In the genomic region with DNA sequence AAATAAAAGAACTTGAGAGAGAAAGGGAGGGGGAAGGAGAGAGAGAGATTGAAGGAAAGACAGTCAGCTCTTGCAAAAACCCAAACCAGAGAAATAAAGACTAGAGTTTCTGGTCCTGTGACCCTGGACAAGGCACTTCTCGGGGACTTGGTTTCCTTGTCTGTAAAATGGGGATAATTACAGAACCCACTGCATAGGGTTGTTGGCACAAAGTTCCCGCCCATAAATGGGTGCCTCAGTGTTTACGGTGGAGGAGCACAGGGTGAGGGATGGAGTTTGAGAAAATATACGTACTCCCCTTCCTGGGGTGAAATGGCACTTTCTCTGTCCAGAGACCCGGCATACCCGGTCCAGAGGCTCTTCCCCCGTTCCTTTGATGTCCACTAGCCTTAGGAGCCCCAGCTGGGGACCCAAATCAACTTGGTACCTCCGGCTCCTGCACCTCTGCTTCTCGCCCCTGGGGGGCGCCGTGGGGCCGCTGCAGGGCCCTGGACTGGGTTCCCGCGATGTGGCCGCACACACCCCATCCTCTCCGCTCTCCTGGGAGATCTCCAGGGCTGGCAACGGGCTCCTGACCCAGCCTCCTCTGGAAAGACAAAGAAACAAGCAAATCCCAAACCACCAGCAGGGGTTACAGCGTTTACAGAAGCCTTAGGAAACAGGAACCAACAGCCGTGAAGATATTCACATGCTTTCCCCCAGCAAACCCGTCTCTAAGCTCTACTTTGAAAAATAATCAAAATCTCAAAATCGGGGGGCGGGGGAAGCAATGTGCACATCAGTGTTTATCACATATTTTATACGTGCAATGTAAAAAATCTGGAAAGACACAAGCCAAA, we compare ENCODE assay signal across 8 cellular contexts. TPM values are rescaled to one million over a fixed set of nuclear protein-coding genes. Genes with fewer than 3 reads are reported as not detected.
A peak's percentile ranks its signal among the peaks of the same experiment; 100 is the strongest.
DNase-seq lines count a peak whose midpoint lies in the region; ATAC-seq and TF ChIP-seq lines count a peak whose summit lies in the region.

No MANE protein-coding gene starts in this region.

- H3K27me3 ChIP-seq in mammary epithelial cell (ENCODE audit: insufficient read depth, low read length): no peaks in the 10 kb centered on the region

- H3K27ac ChIP-seq in mammary epithelial cell (ENCODE audit: insufficient read depth, low read depth, low read length): no peak overlapping the region

- no peaks in the 10 kb centered on the region for H4K20me1 ChIP-seq in mammary epithelial cell (ENCODE audit: insufficient read depth, low read length)

- CTCF ChIA-PET in WTC11 (lab: Charles Lee) (interaction anchor here (0.6 to 5.9 kb wide), 59 partner anchors 9 to 751 kb away, joined by 3 to 99 read pairs (median 5); a partner anchor contains a TSS), mammary epithelial cell (lab: Charles Lee; ENCODE audit: low non-redundant PET) (interaction anchor here (0.6 kb wide), 1 partner anchor 677 kb away, joined by 3 read pairs; no protein-coding TSS in a partner anchor)

- intact Hi-C loops in mammary epithelial cell (cut with micrococcal nuclease): loop anchor here (1.0 to 2.0 kb wide), 3 partner anchors 57 to 84 kb away; a partner anchor contains a TSS

- no peaks in the 10 kb centered on the region for H3K9me3 ChIP-seq in mammary epithelial cell (replicated peaks; ENCODE audit: insufficient read depth, low read length)

- H3K4me1 ChIP-seq in mammary epithelial cell (ENCODE audit: insufficient read depth, low read length): no peaks in the 10 kb centered on the region

- H3K4me3 Mint-ChIP-seq in WTC11: 0 out of 2 replicates have a peak overlapping the region, but pooled peaks have one; percentile 13

- no peaks in the 10 kb centered on the region for H3K9me3 Mint-ChIP-seq in WTC11

- no peaks in the 10 kb centered on the region for H3K36me3 ChIP-seq in mammary epithelial cell (ENCODE audit: insufficient read depth, low read length)

- in situ Hi-C loops in mammary epithelial cell (cut with MboI; ENCODE audit: low sequenced_read_pairs in 2 of 2): no loop called here

- ATAC-seq in WTC11: peak; percentile 99
- ATAC-seq in HG03280 (IDR thresholded peaks at IDR 0.05; ENCODE audit: unreplicated experiment): no peak

- POLR2A ChIA-PET in WTC11 (lab: Charles Lee): interaction anchor here (0.6 to 1.8 kb wide), 2 partner anchors 11 to 1522 kb away, joined by 5 to 9 read pairs; no protein-coding TSS in a partner anchor

- WGBS in mammary epithelial cell (ENCODE audit: low coverage, missing lambda C conversion rate): 12% methylated on average over 19 of the region's 23 CpGs

- H3K36me3 Mint-ChIP-seq in WTC11: no peaks in the 10 kb centered on the region

- H3K4me3 ChIP-seq in mammary epithelial cell (replicated peaks in 1 of 3; ENCODE audit: insufficient read depth in 1 of 3, low read depth in 2 of 3, low read length in 3 of 3): no peak overlapping the region

- no peak overlapping the region for H3K9ac ChIP-seq in mammary epithelial cell (ENCODE audit: insufficient read depth, low read length)

- dilution Hi-C loops in mammary epithelial cell (cut with HindIII; ENCODE audit: low sequenced_read_pairs): loop anchor here (5.0 to 10.0 kb wide), 5 partner anchors 51 to 679 kb away; no protein-coding TSS in a partner anchor

- H3K79me2 ChIP-seq in mammary epithelial cell (ENCODE audit: insufficient read depth, low read length): no peaks in the 10 kb centered on the region

- peaks cover 6% of the 10 kb centered on the region for H3K4me1 Mint-ChIP-seq in WTC11

- peak overlapping the region; percentile 64 for H2AFZ ChIP-seq in mammary epithelial cell (ENCODE audit: low read depth, low read length)

- no TSS peak for BruUV-seq in mammary epithelial cell (replicated peaks; lab: Mats Ljungman, UMichigan)

- H3K4me2 ChIP-seq in mammary epithelial cell (ENCODE audit: insufficient read depth, low read depth, low read length): peak overlapping the region; percentile 36

- DNase-seq in NCI-H446 (lab: John Stamatoyannopoulos, UW) (peak; percentile 3 to 56), NCI-H446 treated with DMSO at 0.1 percent for 48 hours (lab: John Stamatoyannopoulos, UW) (no peak), NCI-H2171 (lab: John Stamatoyannopoulos, UW) (peak; percentile 93), WTC11 (ENCODE audit: low spot score) (peak; percentile 89), mammary epithelial cell (peak; percentile 45), islet precursor cell (peak; percentile 93)
- peak; percentile 28 to 50 for DNase-seq in stimulated activated CD4-positive, alpha-beta T cell treated with anti-CD3 and anti-CD28 coated beads, Interleukin-1b, Interleukin-23, amount 100 ng/mL, for 4 hours (ENCODE audit: low read depth in 2 of 2)

- TF ChIP-seq CTCF in WTC11 (IDR thresholded peaks at IDR 0.05) (peak; percentile 95), mammary epithelial cell (conservative IDR thresholded peaks at IDR 0.05 in 1 of 2, IDR thresholded peaks at IDR 0.05 in 1 of 2; ENCODE audit: extremely low read depth in 1 of 2, insufficient read depth in 1 of 2, low read depth in 1 of 2, low read length in 2 of 2) (peak; percentile 87 to 97)

- no peaks in the 10 kb centered on the region for H3K27me3 Mint-ChIP-seq in WTC11 (ENCODE audit: low read depth)

- H3K27ac Mint-ChIP-seq in WTC11: no peak overlapping the region

TF ChIP-seq in WTC11, 78 proteins besides CTCF, POLR2A, EP300 and RAD21:
- TF ChIP-seq, protein P1, sequence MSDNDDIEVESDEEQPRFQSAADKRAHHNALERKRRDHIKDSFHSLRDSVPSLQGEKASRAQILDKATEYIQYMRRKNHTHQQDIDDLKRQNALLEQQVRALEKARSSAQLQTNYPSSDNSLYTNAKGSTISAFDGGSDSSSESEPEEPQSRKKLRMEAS (CRISPR knock-in tag; IDR thresholded peaks at IDR 0.05): 0 out of 2 replicates have a peak, but pooled peaks have one; percentile 28
- TF ChIP-seq IRF2 (CRISPR knock-in tag; IDR thresholded peaks at IDR 0.05; ENCODE audit: borderline replicate concordance, low read depth): no peak
- TF ChIP-seq TP53 (CRISPR knock-in tag; IDR thresholded peaks at IDR 0.05): no peak
- no peak for TF ChIP-seq PRRX2 (CRISPR knock-in tag; IDR thresholded peaks at IDR 0.05)
- no peak for TF ChIP-seq SOX15 (CRISPR knock-in tag; IDR thresholded peaks at IDR 0.05)
- peak; percentile 73 for TF ChIP-seq GTF2I (CRISPR knock-in tag; conservative IDR thresholded peaks at IDR 0.05)
- TF ChIP-seq, protein P2, sequence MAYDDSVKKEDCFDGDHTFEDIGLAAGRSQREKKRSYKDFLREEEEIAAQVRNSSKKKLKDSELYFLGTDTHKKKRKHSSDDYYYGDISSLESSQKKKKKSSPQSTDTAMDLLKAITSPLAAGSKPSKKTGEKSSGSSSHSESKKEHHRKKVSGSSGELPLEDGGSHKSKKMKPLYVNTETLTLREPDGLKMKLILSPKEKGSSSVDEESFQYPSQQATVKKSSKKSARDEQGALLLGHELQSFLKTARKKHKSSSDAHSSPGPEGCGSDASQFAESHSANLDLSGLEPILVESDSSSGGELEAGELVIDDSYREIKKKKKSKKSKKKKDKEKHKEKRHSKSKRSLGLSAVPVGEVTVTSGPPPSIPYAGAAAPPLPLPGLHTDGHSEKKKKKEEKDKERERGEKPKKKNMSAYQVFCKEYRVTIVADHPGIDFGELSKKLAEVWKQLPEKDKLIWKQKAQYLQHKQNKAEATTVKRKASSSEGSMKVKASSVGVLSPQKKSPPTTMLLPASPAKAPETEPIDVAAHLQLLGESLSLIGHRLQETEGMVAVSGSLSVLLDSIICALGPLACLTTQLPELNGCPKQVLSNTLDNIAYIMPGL (CRISPR knock-in tag; IDR thresholded peaks at IDR 0.05): 0 out of 2 replicates have a peak, but pooled peaks have one; percentile 54
- TF ChIP-seq ZNF416 (CRISPR knock-in tag; IDR thresholded peaks at IDR 0.05): no peak
- TF ChIP-seq, protein P3, sequence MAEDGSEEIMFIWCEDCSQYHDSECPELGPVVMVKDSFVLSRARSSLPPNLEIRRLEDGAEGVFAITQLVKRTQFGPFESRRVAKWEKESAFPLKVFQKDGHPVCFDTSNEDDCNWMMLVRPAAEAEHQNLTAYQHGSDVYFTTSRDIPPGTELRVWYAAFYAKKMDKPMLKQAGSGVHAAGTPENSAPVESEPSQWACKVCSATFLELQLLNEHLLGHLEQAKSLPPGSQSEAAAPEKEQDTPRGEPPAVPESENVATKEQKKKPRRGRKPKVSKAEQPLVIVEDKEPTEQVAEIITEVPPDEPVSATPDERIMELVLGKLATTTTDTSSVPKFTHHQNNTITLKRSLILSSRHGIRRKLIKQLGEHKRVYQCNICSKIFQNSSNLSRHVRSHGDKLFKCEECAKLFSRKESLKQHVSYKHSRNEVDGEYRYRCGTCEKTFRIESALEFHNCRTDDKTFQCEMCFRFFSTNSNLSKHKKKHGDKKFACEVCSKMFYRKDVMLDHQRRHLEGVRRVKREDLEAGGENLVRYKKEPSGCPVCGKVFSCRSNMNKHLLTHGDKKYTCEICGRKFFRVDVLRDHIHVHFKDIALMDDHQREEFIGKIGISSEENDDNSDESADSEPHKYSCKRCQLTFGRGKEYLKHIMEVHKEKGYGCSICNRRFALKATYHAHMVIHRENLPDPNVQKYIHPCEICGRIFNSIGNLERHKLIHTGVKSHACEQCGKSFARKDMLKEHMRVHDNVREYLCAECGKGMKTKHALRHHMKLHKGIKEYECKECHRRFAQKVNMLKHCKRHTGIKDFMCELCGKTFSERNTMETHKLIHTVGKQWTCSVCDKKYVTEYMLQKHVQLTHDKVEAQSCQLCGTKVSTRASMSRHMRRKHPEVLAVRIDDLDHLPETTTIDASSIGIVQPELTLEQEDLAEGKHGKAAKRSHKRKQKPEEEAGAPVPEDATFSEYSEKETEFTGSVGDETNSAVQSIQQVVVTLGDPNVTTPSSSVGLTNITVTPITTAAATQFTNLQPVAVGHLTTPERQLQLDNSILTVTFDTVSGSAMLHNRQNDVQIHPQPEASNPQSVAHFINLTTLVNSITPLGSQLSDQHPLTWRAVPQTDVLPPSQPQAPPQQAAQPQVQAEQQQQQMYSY (CRISPR knock-in tag; IDR thresholded peaks at IDR 0.05): no peak
TF ChIP-seq in WTC11: peak in this region for 3.

RNA-seq across cellular contexts. Expression of a gene that starts 26.3 kb away (rescaled TPM):
- total RNA-seq in WTC11 (2021) (2.5 to 4.4 TPM (median 3.2 TPM) in 3 replicates), mammary epithelial cell (10 to 100 TPM in 1 of 2 donors, 1 to 10 TPM in 1; 6.2 to 57.2 TPM)
- polyA plus RNA-seq in mammary epithelial cell: 59.6 TPM
- polyA minus RNA-seq in mammary epithelial cell: 69.8 TPM
